8 cellular contexts compared by ENCODE assay signal in the genomic region with DNA sequence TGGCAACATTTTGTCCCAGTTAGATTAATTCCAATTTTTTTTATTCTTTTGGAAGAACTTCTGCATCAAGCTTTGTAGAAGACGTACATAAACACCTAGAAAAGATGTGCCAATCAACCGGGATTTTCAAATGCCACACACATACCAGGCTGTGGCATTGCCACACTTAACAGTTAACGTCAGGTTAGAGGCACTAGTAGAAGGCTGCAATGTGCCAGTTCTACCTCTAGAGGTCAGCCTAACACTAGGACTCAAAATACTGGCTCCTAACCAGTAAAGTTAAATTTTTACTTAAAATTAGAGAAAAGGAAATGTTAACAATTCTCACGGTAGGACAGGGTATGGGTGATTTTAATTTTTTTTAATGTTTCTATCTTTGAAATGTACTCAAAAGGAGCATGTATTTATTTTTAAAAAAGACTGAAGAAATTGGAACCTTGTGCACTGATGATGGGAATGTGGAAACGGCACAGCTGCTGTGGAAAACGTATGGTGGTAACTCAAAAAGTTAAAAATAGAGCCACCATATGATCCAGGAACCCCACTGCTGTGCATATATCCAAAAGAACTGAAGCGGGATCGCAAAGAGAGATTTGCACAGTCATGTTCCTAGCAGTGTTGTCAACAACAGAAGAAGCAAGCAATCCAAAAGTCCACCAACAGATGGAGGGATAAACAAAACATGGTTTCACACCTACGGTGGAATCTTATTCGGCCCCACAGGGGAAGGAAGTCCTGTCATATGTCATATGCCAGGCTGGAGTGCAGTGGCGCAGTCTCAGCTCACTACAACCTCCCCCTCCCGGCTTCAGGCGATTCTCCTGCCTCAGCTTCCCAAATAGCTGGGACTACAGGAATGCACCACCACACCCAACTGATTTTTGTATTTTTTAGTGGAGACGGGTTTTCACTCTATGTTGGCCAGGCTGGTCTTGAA. TPM values are rescaled to one million over a fixed set of nuclear protein-coding genes. Genes with fewer than 3 reads are reported as not detected.
DNase-seq lines count a peak whose midpoint lies in the region; ATAC-seq, FAIRE-seq and TF ChIP-seq lines count a peak whose summit lies in the region.

No MANE protein-coding gene starts in this region.

- H3K9ac ChIP-seq in IMR-90 (ENCODE audit: low read depth, low read length), result no peak overlapping the region

- TF ChIP-seq RAD21 in IMR-90 (IDR thresholded peaks at IDR 0.05; ENCODE audit: low read length), result peak; percentile 98

- no peak overlapping the region; the same call in 1 of the 2 replicates for H3K14ac ChIP-seq in IMR-90 (replicated peaks; ENCODE audit: low read depth, low read length)

- H3K36me3 ChIP-seq in IMR-90 (ENCODE audit: control insufficient read depth, insufficient read depth, low read length) (no peaks in the 10 kb centered on the region), SJCRH30 (no peaks in the 10 kb centered on the region)

- DNase-seq in NCI-H1105 treated with DMSO at 0.1 percent for 48 hours (lab: John Stamatoyannopoulos, UW) (peak; percentile 25), NCI-H1105 (lab: John Stamatoyannopoulos, UW) (no peak), IMR-90 (peak; percentile 72), SJCRH30 (peak; percentile 46 to 82), germinal center (ENCODE audit: low spot score) (peak; percentile 64), osteocyte (ENCODE audit: extremely low spot score, unreplicated experiment) (no peak), urothelium cell line (ENCODE audit: low spot score) (peak; percentile 53)
- peak; percentile 81 for DNase-seq in activated naive CD4-positive, alpha-beta T cell treated with anti-CD3 and anti-CD28 coated beads for 36 hours

- no peak overlapping the region for H3K27ac ChIP-seq in IMR-90 (ENCODE audit: insufficient read depth, low read length)
- no peak overlapping the region for H3K27ac ChIP-seq in SJCRH30

- H3K9me3 ChIP-seq in IMR-90 (ENCODE audit: control insufficient read depth, insufficient read depth, low read length) (no peaks in the 10 kb centered on the region), SJCRH30 (replicated peaks) (peaks cover 3% of the 10 kb centered on the region)

- no peak overlapping the region for H4K5ac ChIP-seq in IMR-90 (ENCODE audit: low read depth, low read length)

- H3K79me1 ChIP-seq in IMR-90 (ENCODE audit: low read depth in 1 of 2, low read length in 2 of 2), result no peaks in the 10 kb centered on the region

- H2AFZ ChIP-seq in IMR-90 (replicated peaks; ENCODE audit: low read length, poor library complexity), result peak overlapping the region; percentile 54

- no peak overlapping the region for H3K23ac ChIP-seq in IMR-90 (ENCODE audit: low read depth, low read length)

- CTCF ChIA-PET in IMR-90 (lab: Yijun Ruan, JAX), result interaction anchor here (0.6 to 2.4 kb wide), 7 partner anchors 229 to 441 kb away, joined by 3 to 9 read pairs (median 3); no protein-coding TSS in a partner anchor
- CTCF ChIA-PET in activated naive CD4-positive, alpha-beta T cell treated with anti-CD3 and anti-CD28 coated beads for 36 hours (lab: Charles Lee), result interaction anchor here (0.6 to 6.6 kb wide), 28 partner anchors 12 to 766 kb away, joined by 3 to 50 read pairs (median 4); partner anchors contain the start of gene IL17D

- H3K4ac ChIP-seq in IMR-90 (ENCODE audit: low read depth, low read length), result no peak overlapping the region

- H3K9me1 ChIP-seq in IMR-90 (ENCODE audit: insufficient read depth, low read length), result peaks cover 6% of the 10 kb centered on the region; the same call in 1 of the 2 replicates

- H3K4me3 Mint-ChIP-seq in activated naive CD4-positive, alpha-beta T cell treated with anti-CD3 and anti-CD28 coated beads for 36 hours, result no peak overlapping the region
- peak overlapping the region; percentile 33 for H3K4me3 Mint-ChIP-seq in osteocyte (ENCODE audit: unreplicated experiment)

- FAIRE-seq in urothelium cell line (lab: Jason Lieb, UNC), result no peak

- dilution Hi-C loops in IMR-90 (cut with HindIII; ENCODE audit: low sequenced_read_pairs, unreplicated experiment), result loop anchor here (25.0 kb wide), 1 partner anchor 308 kb away; the partner anchor contains the start of gene GJB2

- ATAC-seq in IMR-90 (ENCODE audit: low read depth), result peak; percentile 91

- H3K27me3 ChIP-seq in IMR-90 (ENCODE audit: control insufficient read depth, insufficient read depth, low read length), result no peaks in the 10 kb centered on the region
- no peaks in the 10 kb centered on the region for H3K27me3 ChIP-seq in SJCRH30

- in situ Hi-C loops in IMR-90 (cut with MboI; ENCODE audit: low sequenced_read_pairs), result loop anchor here (10.0 kb wide), 1 partner anchor 339 kb away; no protein-coding TSS in a partner anchor

- H2BK15ac ChIP-seq in IMR-90 (ENCODE audit: low read depth, low read length), result no peak overlapping the region

- peak; percentile 94 for TF ChIP-seq CTCF in IMR-90 (conservative IDR thresholded peaks at IDR 0.05; ENCODE audit: low read depth, low read length)
- peak; percentile 93 for TF ChIP-seq CTCF in osteocyte (IDR thresholded peaks at IDR 0.05)

- no peak overlapping the region for H4K91ac ChIP-seq in IMR-90 (ENCODE audit: insufficient read depth, low read depth, low read length)

- peak overlapping the region in 1 of 2 experiments; percentile 15; a peak in 1 of 4 replicates for H4K8ac ChIP-seq in IMR-90 (ENCODE audit: low read depth in 2 of 2, low read length in 2 of 2)

- H3K4me1 ChIP-seq in IMR-90 (ENCODE audit: control insufficient read depth, insufficient read depth, low read length) (peaks cover 5% of the 10 kb centered on the region), SJCRH30 (peaks cover 10% of the 10 kb centered on the region)

- POLR2A ChIA-PET in IMR-90 (lab: Charles Lee; ENCODE audit: unreplicated experiment), result no interaction called here

- no peak overlapping the region for H3K27ac Mint-ChIP-seq in activated naive CD4-positive, alpha-beta T cell treated with anti-CD3 and anti-CD28 coated beads for 36 hours
- peak overlapping the region; percentile 58 for H3K27ac Mint-ChIP-seq in osteocyte (ENCODE audit: unreplicated experiment)

- no peaks in the 10 kb centered on the region for H3K4me1 Mint-ChIP-seq in activated naive CD4-positive, alpha-beta T cell treated with anti-CD3 and anti-CD28 coated beads for 36 hours (ENCODE audit: low read depth)
- peaks cover 8% of the 10 kb centered on the region for H3K4me1 Mint-ChIP-seq in osteocyte (ENCODE audit: unreplicated experiment)

- no peaks in the 10 kb centered on the region for H3K27me3 Mint-ChIP-seq in activated naive CD4-positive, alpha-beta T cell treated with anti-CD3 and anti-CD28 coated beads for 36 hours (ENCODE audit: low read depth)
- H3K27me3 Mint-ChIP-seq in osteocyte (ENCODE audit: unreplicated experiment), result no peaks in the 10 kb centered on the region

- H3K4me3 ChIP-seq in IMR-90 (ENCODE audit: insufficient read depth, low read depth, low read length) (no peak overlapping the region), SJCRH30 (0 out of 2 replicates have a peak overlapping the region, but pooled peaks have one; percentile 6)

- H2BK5ac ChIP-seq in IMR-90 (ENCODE audit: low read depth, low read length, poor library complexity, severe bottlenecking), result no peak overlapping the region

- H2BK120ac ChIP-seq in IMR-90 (ENCODE audit: low read depth, low read length), result peak overlapping the region; percentile 35; the same call in 1 of the 2 replicates

- no peak overlapping the region for H3K56ac ChIP-seq in IMR-90 (ENCODE audit: extremely low read depth, insufficient read depth, low read length)

- no peak for TF ChIP-seq POLR2A in IMR-90 (IDR thresholded peaks at IDR 0.05; ENCODE audit: low read depth, low read length)

- peaks cover 4% of the 10 kb centered on the region for H3K36me3 Mint-ChIP-seq in activated naive CD4-positive, alpha-beta T cell treated with anti-CD3 and anti-CD28 coated beads for 36 hours (ENCODE audit: low read depth)
- peaks cover under 1% of the 10 kb centered on the region for H3K36me3 Mint-ChIP-seq in osteocyte (ENCODE audit: unreplicated experiment)

- intact Hi-C loops in IMR-90 (cut with micrococcal nuclease), result loop anchor here (1.0 to 5.0 kb wide), 5 partner anchors 207 to 982 kb away; no protein-coding TSS in a partner anchor
- intact Hi-C loops in activated naive CD4-positive, alpha-beta T cell treated with anti-CD3 and anti-CD28 coated beads for 36 hours (cut with micrococcal nuclease), result loop anchor here (1.0 to 10.0 kb wide), 7 partner anchors 31 to 979 kb away; partner anchors contain the start of genes EEF1AKMT1 and IL17D

- H2BK20ac ChIP-seq in IMR-90 (ENCODE audit: low read depth, low read length), result 0 out of 2 replicates have a peak overlapping the region, but pooled peaks have one; percentile 11

- H3K9me3 Mint-ChIP-seq in activated naive CD4-positive, alpha-beta T cell treated with anti-CD3 and anti-CD28 coated beads for 36 hours, result peaks cover 6% of the 10 kb centered on the region
- H3K9me3 Mint-ChIP-seq in osteocyte (ENCODE audit: unreplicated experiment), result peaks cover 7% of the 10 kb centered on the region

- no TSS peak for BruUV-seq in IMR-90 (replicated peaks; lab: Mats Ljungman, UMichigan)

- WGBS in IMR-90 (ENCODE audit: extremely low coverage in 2 of 2, insufficient read length in 1 of 2), 2 experiments, result 0% methylated on average over 1 of the region's 14 CpGs; no CpG with 5 or more reads in 1 of the 2 experiments

- H3K18ac ChIP-seq in IMR-90 (ENCODE audit: low read depth, low read length), result peak overlapping the region; percentile 6; the same call in 1 of the 2 replicates

- H2AK9ac ChIP-seq in IMR-90 (replicated peaks; ENCODE audit: low read depth, low read length, poor library complexity), result no peak overlapping the region

- no peaks in the 10 kb centered on the region for H4K20me1 ChIP-seq in IMR-90 (ENCODE audit: insufficient read depth, low read length)

- H2AK5ac ChIP-seq in IMR-90 (ENCODE audit: low read depth, low read length), result no peak overlapping the region

- peak overlapping the region; percentile 70 for H3K4me2 ChIP-seq in IMR-90 (ENCODE audit: low read depth, low read length)

TF ChIP-seq in IMR-90, 13 proteins besides CTCF, POLR2A, EP300 and RAD21:
- TF ChIP-seq NFE2L2 (IDR thresholded peaks at IDR 0.05; ENCODE audit: low read depth, low read length) (peak; percentile 85), RCOR1 (IDR thresholded peaks at IDR 0.05; ENCODE audit: insufficient replicate concordance, low read length) (no peak), CEBPB (IDR thresholded peaks at IDR 0.05; ENCODE audit: low read depth, low read length) (peak; percentile 48; the same call in 1 of the 2 replicates), SMC3 (IDR thresholded peaks at IDR 0.05; ENCODE audit: low read depth, low read length) (peak; percentile 87)
TF ChIP-seq in IMR-90: peak in this region for 3.

RNA-seq across cellular contexts. Expression of gene CRYL1, which starts 30.3 kb away (rescaled TPM):
- 10.6 and 11.7 TPM in 2 replicates for total RNA-seq in IMR-90 (2012; rRNA removed)
- polyA plus RNA-seq in IMR-90 (2012; rRNA removed), result 16.4 TPM in 2 replicates
- 14.6 and 17.3 TPM in 2 replicates for polyA plus RNA-seq in IMR-90 (2012; cell fraction: cytosol; rRNA removed)
- polyA plus RNA-seq in IMR-90 (2012; cell fraction: nucleus; rRNA removed; ENCODE audit: low replicate concordance), result 6.1 and 9.9 TPM in 2 replicates
- total RNA-seq in SJCRH30 (2014; rRNA removed; shearing (Covaris generic)), result 0.15 and 0.20 TPM in 2 replicates
- 1 to 10 TPM; 8.9 to 9.3 TPM for total RNA-seq in activated naive CD4-positive, alpha-beta T cell treated with anti-CD3 and anti-CD28 coated beads for 36 hours
- total RNA-seq in osteocyte, result 19.4 and 22.5 TPM in 2 replicates

Comparison
In these comparisons a context has a peak if more than half of its experiments do, and no peak if none do; other contexts are left out.
1. DNase-seq: peak in NCI-H1105 treated with DMSO at 0.1 percent for 48 hours (single experiment), IMR-90 (single experiment), SJCRH30 (2 of 2), activated naive CD4-positive, alpha-beta T cell treated with anti-CD3 and anti-CD28 coated beads for 36 hours (single experiment), germinal center (single experiment) and urothelium cell line (single experiment); none in NCI-H1105 (single experiment) and osteocyte (single experiment).